ENCODE assay signal across 21 cellular contexts in the genomic region with DNA sequence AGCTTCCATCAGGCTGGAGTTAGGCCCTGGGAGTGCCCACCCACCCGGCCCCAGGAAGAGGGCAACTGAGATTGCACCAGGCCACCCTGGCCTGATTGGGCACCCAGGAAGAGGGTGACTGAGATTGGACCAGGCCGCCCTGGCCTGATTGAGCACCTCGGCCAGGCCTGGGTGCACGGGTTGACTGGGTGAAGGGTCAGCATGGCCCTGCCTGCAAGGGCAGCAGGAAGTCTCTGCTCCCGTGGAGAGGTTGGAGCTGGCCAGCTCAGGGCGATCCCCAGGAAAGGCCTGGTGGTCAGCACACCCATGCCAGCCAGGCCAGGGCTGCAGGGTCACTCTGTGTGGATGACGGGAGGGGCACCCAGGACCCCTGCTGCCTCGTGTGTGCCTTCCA. TPM values are rescaled to one million over a fixed set of nuclear protein-coding genes. Genes with fewer than 3 reads are reported as not detected.
A peak's percentile ranks its signal among the peaks of the same experiment; 100 is the strongest.
DNase-seq lines count a peak whose midpoint lies in the region; ATAC-seq and TF ChIP-seq lines count a peak whose summit lies in the region.
"Had no signal": no experiment of that assay in that cellular context is flagged by ENCODE, and none has a peak within 500 bp of the region (broad histone marks: within the 10 kb centered on the region; RNA-seq: fewer than 3 reads in every experiment).

No MANE protein-coding gene starts in this region.

- TF ChIP-seq CTCF in left ventricle myocardium inferior (IDR thresholded peaks at IDR 0.05; ENCODE audit: borderline replicate concordance) (no peak), right atrium auricular region (IDR thresholded peaks at IDR 0.05) (no peak), upper lobe of left lung (IDR thresholded peaks at IDR 0.05) (no peak), coronary artery (IDR thresholded peaks at IDR 0.05) (no peak)

- no peak overlapping the region for H2BK120ac ChIP-seq in neuronal stem cell (ENCODE audit: low read depth, low read length)

- H4K8ac ChIP-seq in neuronal stem cell (ENCODE audit: low read depth, low read length) = no peak overlapping the region

- no peak overlapping the region for H3K23ac ChIP-seq in neuronal stem cell (ENCODE audit: low read depth, low read length, poor library complexity)

- no peak overlapping the region for H2AK5ac ChIP-seq in neuronal stem cell (ENCODE audit: low read depth, low read length)

- H3K27me3 ChIP-seq in left ventricle myocardium inferior (ENCODE audit: low read depth) = no peaks in the 10 kb centered on the region
- no peaks in the 10 kb centered on the region for H3K27me3 ChIP-seq in right atrium auricular region
- peaks cover 0 to 43% (median 0%) of the 10 kb centered on the region in 3 experiments for H3K27me3 ChIP-seq in neuronal stem cell (ENCODE audit: control insufficient read depth in 3 of 3, insufficient read depth in 3 of 3, low read depth in 1 of 3, low read length in 3 of 3)
- no peaks in the 10 kb centered on the region for H3K27me3 ChIP-seq in upper lobe of left lung
- H3K27me3 ChIP-seq: BLaER1 had no signal

- TF ChIP-seq EP300 in upper lobe of left lung (IDR thresholded peaks at IDR 0.05) = no peak

- no peak overlapping the region for H2BK12ac ChIP-seq in neuronal stem cell (ENCODE audit: low read length)

- H3K9ac ChIP-seq in neuronal stem cell (ENCODE audit: low read depth, low read length, poor library complexity) = no peak overlapping the region
- H3K9ac ChIP-seq: BLaER1, GM23248 had no signal

- H3K18ac ChIP-seq in neuronal stem cell (ENCODE audit: low read length) = peak overlapping the region; percentile 27

- H2BK5ac ChIP-seq in neuronal stem cell (ENCODE audit: low read length) = no peak overlapping the region

- H3K36me3 ChIP-seq in left ventricle myocardium inferior (peaks cover 3% of the 10 kb centered on the region), right atrium auricular region (peaks cover 6% of the 10 kb centered on the region), neuronal stem cell (replicated peaks in 1 of 2; ENCODE audit: control insufficient read depth in 2 of 2, insufficient read depth in 2 of 2, low read length in 2 of 2) (no peaks in the 10 kb centered on the region), upper lobe of left lung (peaks cover 0 to 26% (median 4%) of the 10 kb centered on the region in 4 donors)
- H3K36me3 ChIP-seq: BLaER1 had no signal

- H3K4me3 ChIP-seq in left ventricle myocardium inferior = no peak overlapping the region
- H3K4me3 ChIP-seq in right atrium auricular region = no peak overlapping the region
- H3K4me3 ChIP-seq in neuronal stem cell (ENCODE audit: low read length in 2 of 2) = peak overlapping the region in 1 of 2 donors; percentile 37
- H3K4me3 ChIP-seq in upper lobe of left lung = no peak overlapping the region
- H3K4me3 ChIP-seq in coronary artery = no peak overlapping the region
- H3K4me3 ChIP-seq: BLaER1, GM12878, GM23248 had no signal

- H2BK15ac ChIP-seq in neuronal stem cell (ENCODE audit: low read length) = peak overlapping the region; percentile 67

- no peak overlapping the region for H3K4ac ChIP-seq in neuronal stem cell (ENCODE audit: low read length)

- intact Hi-C loops in left ventricle myocardium inferior (cut with micrococcal nuclease) = no loop called here

- peak; percentile 93 for ATAC-seq in left lobe of liver
- ATAC-seq in upper lobe of left lung (ENCODE audit: low FRiP score in 2 of 2) = no peak
- ATAC-seq: GM12878 had no signal

- H3K9me3 ChIP-seq in left ventricle myocardium inferior (replicated peaks) (no peaks in the 10 kb centered on the region), right atrium auricular region (no peaks in the 10 kb centered on the region), neuronal stem cell (replicated peaks in 1 of 2; ENCODE audit: control insufficient read depth in 2 of 2, insufficient read depth in 1 of 2, low read depth in 1 of 2, low read length in 2 of 2) (no peaks in the 10 kb centered on the region), upper lobe of left lung (no peaks in the 10 kb centered on the region)
- H3K9me3 ChIP-seq: BLaER1 had no signal

- no peak overlapping the region for H2AFZ ChIP-seq in neuronal stem cell (ENCODE audit: low read length)
- H2AFZ ChIP-seq: GM23248 had no signal

- H3K4me1 ChIP-seq in left ventricle myocardium inferior (peaks cover 38% of the 10 kb centered on the region), right atrium auricular region (peaks cover 0 to 35% of the 10 kb centered on the region in 2 donors), neuronal stem cell (ENCODE audit: control insufficient read depth in 2 of 2, insufficient read depth in 1 of 2, low read depth in 1 of 2, low read length in 2 of 2) (no peaks in the 10 kb centered on the region), upper lobe of left lung (peaks cover 23 to 52% (median 37%) of the 10 kb centered on the region in 4 donors)

- no peak overlapping the region for H3K14ac ChIP-seq in neuronal stem cell (ENCODE audit: low read length)

- peaks cover 4% of the 10 kb centered on the region for H3K79me1 ChIP-seq in neuronal stem cell (ENCODE audit: low read depth, low read length)

- H4K91ac ChIP-seq in neuronal stem cell (ENCODE audit: low read depth, low read length, poor library complexity) = no peak overlapping the region

- no peak overlapping the region for H3K4me2 ChIP-seq in neuronal stem cell (ENCODE audit: insufficient read depth, low read length, poor library complexity, severe bottlenecking)
- H3K4me2 ChIP-seq: BLaER1 had no signal

- DNase-seq in left ventricle myocardium inferior (no peak), right atrium auricular region (ENCODE audit: low spot score) (no peak), left lobe of liver (ENCODE audit: low spot score) (peak; percentile 74), neuronal stem cell (ENCODE audit: low spot score) (no peak), upper lobe of left lung (peak in 1 of 2 donors; percentile 53), T-helper 9 cell (no peak), coronary artery (ENCODE audit: low spot score) (no peak)
- DNase-seq in activated CD8-positive, alpha-beta memory T cell treated with anti-CD3 and anti-CD28 coated beads, Interleukin-2, amount 50 U/mL, for 4 hours = no peak
- DNase-seq: 8988T; Calu3; CD4-positive, alpha-beta memory T cell; DMS79 treated with DMSO at 0.1 percent for 48 hours; GF-D8; GM23248; HCEC 1CT had no signal

- peak overlapping the region; percentile 72 for H3K27ac ChIP-seq in left ventricle myocardium inferior (replicated peaks)
- H3K27ac ChIP-seq in right atrium auricular region = no peak overlapping the region
- H3K27ac ChIP-seq in neuronal stem cell (replicated peaks; ENCODE audit: low read length) = no peak overlapping the region
- peak overlapping the region; percentile 48 to 77 (median 60) for H3K27ac ChIP-seq in upper lobe of left lung
- H3K27ac ChIP-seq in coronary artery = peak overlapping the region in 1 of 2 donors; percentile 34
- H3K27ac ChIP-seq: BLaER1, GM23248 had no signal

- WGBS in neuronal stem cell (ENCODE audit: extremely low coverage in 2 of 2, insufficient read length in 2 of 2, insufficient replicate concordance in 1 of 2), 2 donors = no CpG with 5 or more reads among the region's 8 CpGs
- 26 to 76% methylated on average over 3 to 7 of the region's 8 CpGs for WGBS in upper lobe of left lung, 2 donors

- no peak for TF ChIP-seq POLR2A in upper lobe of left lung (IDR thresholded peaks at IDR 0.05)

RNA-seq across cellular contexts. Expression of gene ADAMTSL2, which starts 11.8 kb away (rescaled TPM):
- total RNA-seq in left ventricle myocardium inferior = 6.0 TPM
- 10 to 100 TPM in 1 of 2 donors, 1 to 10 TPM in 1; 4.9 to 27.7 TPM for total RNA-seq in right atrium auricular region
- total RNA-seq in left lobe of liver = 18.0 TPM
- 0.17 TPM for polyA plus RNA-seq in neuronal stem cell (2013, experiment 1 of 2)
- polyA plus RNA-seq in neuronal stem cell (2013, experiment 2 of 2) = 0.15 TPM
- 10 to 100 TPM in 4 of 6 donors, 1 to 10 TPM in 2; 1.4 to 34.8 (median 19.2) TPM for total RNA-seq in upper lobe of left lung
- total RNA-seq: GM12878 had no signal
- polyA plus RNA-seq: AG04450, CD14-positive monocyte, GM23248 had no signal

RNA-seq across cellular contexts. Expression of gene MYMK, which starts 21.5 kb away (rescaled TPM):
- total RNA-seq in left ventricle myocardium inferior (not detected), right atrium auricular region (not detected), left lobe of liver (not detected), upper lobe of left lung (not detected)
- not detected for polyA plus RNA-seq in neuronal stem cell (2013, experiment 1 of 2)
- polyA plus RNA-seq in neuronal stem cell (2013, experiment 2 of 2) = not detected
- total RNA-seq: A673; Calu3; CD4-positive, alpha-beta memory T cell; GM12878; GM23248; HT-29 had no signal
- polyA plus RNA-seq: AG04450; CD14-positive monocyte; CD4-positive, alpha-beta memory T cell; GM12878; GM23248 had no signal

Comparison
In these comparisons a context has a peak if more than half of its experiments do, and no peak if none do; other contexts are left out.
1. H3K27ac ChIP-seq: peak in left ventricle myocardium inferior (single experiment) and upper lobe of left lung (4 of 4); none in right atrium auricular region (0 of 2) and neuronal stem cell (single experiment).